ENCODE assay signal across 8 cellular contexts in the genomic region with DNA sequence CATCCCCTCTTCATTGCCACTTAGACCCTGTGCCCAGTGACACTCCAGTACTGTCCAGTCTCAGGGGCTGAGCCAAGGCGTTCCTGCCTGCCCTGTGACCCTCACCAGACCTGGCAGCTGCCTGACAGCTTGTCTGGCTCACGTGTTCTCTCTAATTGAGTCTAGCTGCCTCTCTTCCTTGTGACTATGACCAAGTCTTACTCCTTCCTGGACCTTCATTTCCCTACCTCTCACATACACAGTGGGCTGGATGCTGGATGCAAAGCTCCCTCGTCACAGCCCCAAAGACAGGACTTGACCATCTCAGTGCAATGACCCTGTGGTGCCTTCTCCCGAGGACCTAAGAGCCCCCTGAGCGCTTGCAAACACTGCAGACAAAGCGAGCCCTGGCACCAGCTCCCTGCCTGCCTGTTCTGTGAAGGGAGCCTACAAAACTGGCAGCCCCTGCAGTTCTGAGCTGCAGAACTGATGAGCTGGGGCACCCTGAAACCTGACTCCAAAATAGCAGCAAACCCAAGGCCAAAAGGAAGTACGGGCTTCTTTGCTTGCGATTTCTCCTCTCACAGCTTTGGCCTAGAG. TPM values are rescaled to one million over a fixed set of nuclear protein-coding genes. Genes with fewer than 3 reads are reported as not detected.
DNase-seq lines count a peak whose midpoint lies in the region; ATAC-seq and TF ChIP-seq lines count a peak whose summit lies in the region.

No MANE protein-coding gene starts in this region.

- peaks cover 45% of the 10 kb centered on the region for H4K20me1 ChIP-seq in GM23338 (replicated peaks; ENCODE audit: insufficient read depth)

- H3K4me3 ChIP-seq in GM23338 = peak overlapping the region; percentile 65
- peak overlapping the region; percentile 74 to 88 for H3K4me3 ChIP-seq in foreskin fibroblast (ENCODE audit: low read depth in 1 of 2, low read length in 2 of 2)
- H3K4me3 ChIP-seq in rectal smooth muscle tissue (ENCODE audit: low read length) = peak overlapping the region; percentile 87

- no peaks in the 10 kb centered on the region for H3K9me2 ChIP-seq in GM23338 (ENCODE audit: insufficient read depth)

- H3K27me3 ChIP-seq in GM23338 (ENCODE audit: insufficient read depth) (0 out of 2 replicates have a peak, but pooled peaks cover 5% of the 10 kb centered on the region), rectal smooth muscle tissue (ENCODE audit: control insufficient read depth, insufficient read depth, low read length) (no peaks in the 10 kb centered on the region)

- DNase-seq in GM23338 (ENCODE audit: low spot score) (no peak), T-cell (no peak), foreskin fibroblast (peak in 1 of 2 donors; percentile 58), NCI-H1436 (lab: John Stamatoyannopoulos, UW) (no peak)
- DNase-seq in stimulated activated CD4-positive, alpha-beta T cell treated with anti-CD3 and anti-CD28 coated beads, Interleukin-2, amount 100 ng/mL, for 48 hours = no peak

- 0 out of 2 replicates have a peak, but pooled peaks cover 4% of the 10 kb centered on the region for H3F3A ChIP-seq in GM23338 (replicated peaks; ENCODE audit: low read depth)

- peak overlapping the region; percentile 96 for H3K4me2 ChIP-seq in GM23338

- H2AFZ ChIP-seq in GM23338 = no peak overlapping the region

- H3K36me3 Mint-ChIP-seq in GM23338 (ENCODE audit: low read depth) (no peaks in the 10 kb centered on the region; the same call in 2 of the 3 replicates), T-cell (peaks cover 3% of the 10 kb centered on the region)

- ATAC-seq in GM23338 (no peak), T-cell (replicated peaks in 1 of 4) (no peak), HG03135 (IDR thresholded peaks at IDR 0.05; ENCODE audit: unreplicated experiment) (no peak), GM21825 (IDR thresholded peaks at IDR 0.05; ENCODE audit: unreplicated experiment) (no peak)

- peaks cover 45% of the 10 kb centered on the region for H3K79me2 ChIP-seq in GM23338 (replicated peaks; ENCODE audit: insufficient read depth)

- H3K4me1 Mint-ChIP-seq in GM23338 = peaks cover 35% of the 10 kb centered on the region
- H3K4me1 Mint-ChIP-seq in T-cell = peaks cover 77 to 82% (median 80%) of the 10 kb centered on the region in 3 donors

- TF ChIP-seq CTCF in GM23338 (conservative IDR thresholded peaks at IDR 0.05; ENCODE audit: low read depth in 2 of 2) = no peak
- no peak for TF ChIP-seq CTCF in foreskin fibroblast (IDR thresholded peaks at IDR 0.05; ENCODE audit: low read depth, low read length)

- H3K27ac ChIP-seq in GM23338 (ENCODE audit: low read depth) (no peak overlapping the region), rectal smooth muscle tissue (ENCODE audit: low read depth, low read length) (peak overlapping the region; percentile 28)

- H3K9ac ChIP-seq in rectal smooth muscle tissue (ENCODE audit: low read length) = no peak overlapping the region

- H3K27me3 Mint-ChIP-seq in GM23338 (ENCODE audit: insufficient read depth, low read depth, poor library complexity) (peaks cover 6% of the 10 kb centered on the region), T-cell (no peaks in the 10 kb centered on the region)

- H3K4me3 Mint-ChIP-seq in GM23338 (peak overlapping the region; percentile 92), T-cell (peak overlapping the region; percentile 86 to 94 (median 91))

- H3K9me3 Mint-ChIP-seq in GM23338 = no peaks in the 10 kb centered on the region
- H3K9me3 Mint-ChIP-seq in T-cell = no peaks in the 10 kb centered on the region

- H3K36me3 ChIP-seq in GM23338 (ENCODE audit: insufficient read depth) (no peaks in the 10 kb centered on the region; the same call in 1 of the 2 replicates), rectal smooth muscle tissue (ENCODE audit: control insufficient read depth, insufficient read depth, low read length) (no peaks in the 10 kb centered on the region)

- CTCF ChIA-PET in T-cell (lab: Charles Lee) = interaction anchor here in 1 of 2 donors (1.0 to 1.5 kb wide), 2 partner anchors 22 to 591 kb away, joined by 3 to 7 read pairs; no protein-coding TSS in a partner anchor

- H3K4me1 ChIP-seq in GM23338 (ENCODE audit: insufficient read depth) (peaks cover 23% of the 10 kb centered on the region), rectal smooth muscle tissue (ENCODE audit: control insufficient read depth, insufficient read depth, low read length) (peaks cover 52% of the 10 kb centered on the region)

- H3K27ac Mint-ChIP-seq in GM23338 = no peak overlapping the region
- H3K27ac Mint-ChIP-seq in T-cell = peak overlapping the region; percentile 54 to 74

- POLR2A ChIA-PET in T-cell (lab: Charles Lee) = interaction anchor here (0.5 to 0.6 kb wide), 2 partner anchors 301 to 352 kb away, joined by 3 read pairs; no protein-coding TSS in a partner anchor

TF ChIP-seq in GM23338, 12 proteins besides CTCF, POLR2A, EP300 and RAD21:
- no peak for TF ChIP-seq ZNF331 (CRISPR knock-in tag; IDR thresholded peaks at IDR 0.05; ENCODE audit: low read depth)
- TF ChIP-seq ZNF462 (CRISPR knock-in tag; IDR thresholded peaks at IDR 0.05) = no peak

RNA-seq across cellular contexts. Expression of gene DEXI, which starts 1.7 kb away (rescaled TPM):
- total RNA-seq in GM23338 (2014; rRNA removed; shearing (Covaris generic)) = 56.5 and 58.2 TPM in 2 replicates
- polyA plus RNA-seq in GM23338 (2016; fragmentation: Nextera tagmentation; extraction: Ambion mirVana) = 25.7 and 26.5 TPM in 2 replicates
- 10 to 100 TPM; 12.2 to 39.8 (median 34.1) TPM for total RNA-seq in T-cell

RNA-seq across cellular contexts. Expression of gene CLEC16A, which starts 3.8 kb away (rescaled TPM):
- 17.3 and 24.1 TPM in 2 replicates for total RNA-seq in GM23338 (2014; rRNA removed; shearing (Covaris generic))
- polyA plus RNA-seq in GM23338 (2016; fragmentation: Nextera tagmentation; extraction: Ambion mirVana) = 8.4 and 9.9 TPM in 2 replicates
- total RNA-seq in T-cell = 10 to 100 TPM; 27.4 to 34.6 (median 28.7) TPM
